In genomic region chr12:19972325-19973288, GRCh38 we compare ENCODE assay signal across 15 cellular contexts.
DNase-seq lines count a peak whose midpoint lies in the region; ATAC-seq and TF ChIP-seq lines count a peak whose summit lies in the region.
"Had no signal": no experiment of that assay in that cellular context is flagged by ENCODE, and none has a peak within 500 bp of the region (broad histone marks: within the 10 kb centered on the region; RNA-seq: fewer than 3 reads in every experiment).

No MANE protein-coding gene starts in this region.

- H3K27me3 Mint-ChIP-seq in activated CD4-positive, alpha-beta T cell treated with anti-CD3 and anti-CD28 coated beads, Interleukin-2, amount 10 ng/mL, durations not matched to agents 24 days and 14 days: no peaks in the 10 kb centered on the region
- no peaks in the 10 kb centered on the region for H3K27me3 Mint-ChIP-seq in CD14-positive monocyte (ENCODE audit: low read depth in 3 of 3)
- H3K27me3 Mint-ChIP-seq: dendritic cell treated with granulocyte-macrophage colony-stimulating factor and Interleukin-4, amounts not matched to agents 40 ng/mL and 50 ng/mL, for 4 days had no signal

- H3K27ac Mint-ChIP-seq in activated CD4-positive, alpha-beta T cell treated with anti-CD3 and anti-CD28 coated beads, Interleukin-2, amount 10 ng/mL, durations not matched to agents 24 days and 14 days: no peak overlapping the region
- no peak overlapping the region for H3K27ac Mint-ChIP-seq in CD14-positive monocyte
- H3K27ac Mint-ChIP-seq: dendritic cell treated with granulocyte-macrophage colony-stimulating factor and Interleukin-4, amounts not matched to agents 40 ng/mL and 50 ng/mL, for 4 days had no signal

- no peak for TF ChIP-seq POLR2A in thyroid gland (IDR thresholded peaks at IDR 0.05)

- H3K4me3 ChIP-seq in ectodermal cell (ENCODE audit: insufficient read depth, low read depth, low read length): no peak overlapping the region
- H3K4me3 ChIP-seq in thyroid gland (replicated peaks in 1 of 3): no peak overlapping the region
- H3K4me3 ChIP-seq: stomach had no signal

- WGBS in ectodermal cell, 2 experiments: 91 to 93% methylated on average over 10 to 11 of the region's 11 CpGs
- 85 to 87% methylated on average over 11 of the region's 11 CpGs for WGBS in thyroid gland, 2 donors

- peak; percentile 72 for ATAC-seq in HG03432 (IDR thresholded peaks at IDR 0.05; ENCODE audit: unreplicated experiment)

- H3K4me1 ChIP-seq in ectodermal cell (ENCODE audit: control insufficient read depth, insufficient read depth, low read length) (peaks cover 27% of the 10 kb centered on the region), thyroid gland (peaks cover 0 to 3% of the 10 kb centered on the region in 2 donors)

- no peaks in the 10 kb centered on the region for H3K36me3 Mint-ChIP-seq in activated CD4-positive, alpha-beta T cell treated with anti-CD3 and anti-CD28 coated beads, Interleukin-2, amount 10 ng/mL, durations not matched to agents 24 days and 14 days (ENCODE audit: low read depth)
- no peaks in the 10 kb centered on the region for H3K36me3 Mint-ChIP-seq in CD14-positive monocyte

- H3K36me3 ChIP-seq in ectodermal cell (ENCODE audit: control insufficient read depth, insufficient read depth, low read length) (no peaks in the 10 kb centered on the region), thyroid gland (no peaks in the 10 kb centered on the region)
- H3K36me3 ChIP-seq: stomach had no signal

- intact Hi-C loops in activated CD4-positive, alpha-beta T cell treated with anti-CD3 and anti-CD28 coated beads, Interleukin-2, amount 10 ng/mL, durations not matched to agents 24 days and 14 days (cut with micrococcal nuclease): no loop called here
- intact Hi-C loops in CD14-positive monocyte (cut with micrococcal nuclease) (no loop called here), thyroid gland (cut with DNase I) (no loop called here)

- peak overlapping the region; percentile 80 for H3K27ac ChIP-seq in ectodermal cell (ENCODE audit: insufficient read depth, low read depth, low read length, poor library complexity, severe bottlenecking)
- H3K27ac ChIP-seq in thyroid gland: no peak overlapping the region
- H3K27ac ChIP-seq: stomach, VCaP had no signal

- TF ChIP-seq CTCF in CD14-positive monocyte (IDR thresholded peaks at IDR 0.05) (no peak), thyroid gland (IDR thresholded peaks at IDR 0.05) (no peak)

- peak; percentile 3 for DNase-seq in activated CD4-positive, alpha-beta T cell treated with anti-CD3 and anti-CD28 coated beads for 48 hours
- no peak for DNase-seq in activated CD4-positive, alpha-beta T cell treated with anti-CD3 and anti-CD28 coated beads, Interleukin-2, amount 10 ng/mL, durations not matched to agents 24 days and 14 days
- peak; percentile 11 to 15 for DNase-seq in stimulated activated CD8-positive, alpha-beta memory T cell treated with anti-CD3 and anti-CD28 coated beads, Interleukin-15, amount 100 ng/mL, for 48 hours (ENCODE audit: low read depth in 2 of 2)
- DNase-seq in CD14-positive monocyte (ENCODE audit: low spot score) (no peak), NCI-H82 treated with DMSO at 0.1 percent for 48 hours (lab: John Stamatoyannopoulos, UW; ENCODE audit: unreplicated experiment) (no peak), thyroid gland (no peak)
- DNase-seq: 8988T, NCI-H1417, NCI-H526 treated with DMSO at 0.1 percent for 48 hours, SHP77, stomach had no signal

- no peaks in the 10 kb centered on the region for H3K9me3 Mint-ChIP-seq in activated CD4-positive, alpha-beta T cell treated with anti-CD3 and anti-CD28 coated beads, Interleukin-2, amount 10 ng/mL, durations not matched to agents 24 days and 14 days
- peaks cover 0 to 3% (median 0%) of the 10 kb centered on the region in 7 donors for H3K9me3 Mint-ChIP-seq in CD14-positive monocyte
- H3K9me3 Mint-ChIP-seq: dendritic cell treated with granulocyte-macrophage colony-stimulating factor and Interleukin-4, amounts not matched to agents 40 ng/mL and 50 ng/mL, for 4 days had no signal

- no peaks in the 10 kb centered on the region for H3K9me3 ChIP-seq in ectodermal cell (ENCODE audit: control insufficient read depth, low read length)
- no peaks in the 10 kb centered on the region for H3K9me3 ChIP-seq in thyroid gland
- H3K9me3 ChIP-seq: stomach had no signal

- H3K4me3 Mint-ChIP-seq in activated CD4-positive, alpha-beta T cell treated with anti-CD3 and anti-CD28 coated beads, Interleukin-2, amount 10 ng/mL, durations not matched to agents 24 days and 14 days: no peak overlapping the region
- no peak overlapping the region for H3K4me3 Mint-ChIP-seq in CD14-positive monocyte
- H3K4me3 Mint-ChIP-seq: dendritic cell treated with granulocyte-macrophage colony-stimulating factor and Interleukin-4, amounts not matched to agents 40 ng/mL and 50 ng/mL, for 4 days had no signal

- H3K4me1 Mint-ChIP-seq in activated CD4-positive, alpha-beta T cell treated with anti-CD3 and anti-CD28 coated beads, Interleukin-2, amount 10 ng/mL, durations not matched to agents 24 days and 14 days: no peaks in the 10 kb centered on the region
- H3K4me1 Mint-ChIP-seq in CD14-positive monocyte: peaks cover 8% of the 10 kb centered on the region

- no peaks in the 10 kb centered on the region for H3K27me3 ChIP-seq in ectodermal cell (ENCODE audit: control insufficient read depth, insufficient read depth, low read length, poor library complexity, severe bottlenecking)
- no peaks in the 10 kb centered on the region for H3K27me3 ChIP-seq in thyroid gland
- H3K27me3 ChIP-seq: stomach had no signal

Comparison
In these comparisons a context has a peak if more than half of its experiments do, and no peak if none do; other contexts are left out.
1. DNase-seq: peak in activated CD4-positive, alpha-beta T cell treated with anti-CD3 and anti-CD28 coated beads for 48 hours (single experiment) and stimulated activated CD8-positive, alpha-beta memory T cell treated with anti-CD3 and anti-CD28 coated beads, Interleukin-15, amount 100 ng/mL, for 48 hours (2 of 2); none in activated CD4-positive, alpha-beta T cell treated with anti-CD3 and anti-CD28 coated beads, Interleukin-2, amount 10 ng/mL, durations not matched to agents 24 days and 14 days (single experiment), CD14-positive monocyte (single experiment), NCI-H82 treated with DMSO at 0.1 percent for 48 hours (single experiment) and thyroid gland (0 of 2).